19 cellular contexts compared by ENCODE assay signal in genomic region chr18:23855721-23856120, GRCh38.
DNase-seq lines count a peak whose midpoint lies in the region; ATAC-seq and TF ChIP-seq lines count a peak whose summit lies in the region.
"Had no signal": no experiment of that assay in that cellular context is flagged by ENCODE, and none has a peak within 500 bp of the region (broad histone marks: within the 10 kb centered on the region; RNA-seq: fewer than 3 reads in every experiment).

No MANE protein-coding gene starts in this region.

- no peak overlapping the region for H3K56ac ChIP-seq in IMR-90 (ENCODE audit: extremely low read depth, insufficient read depth, low read length)

- intact Hi-C loops in MCF 10A (cut with micrococcal nuclease): no loop called here
- intact Hi-C loops in mammary epithelial cell (cut with micrococcal nuclease): no loop called here
- intact Hi-C loops in IMR-90 (cut with micrococcal nuclease): no loop called here
- intact Hi-C loops in Right ventricle myocardium superior (cut with DNase I): no loop called here

- H3K79me2 ChIP-seq in mammary epithelial cell (ENCODE audit: insufficient read depth, low read length): no peaks in the 10 kb centered on the region
- no peaks in the 10 kb centered on the region for H3K79me2 ChIP-seq in smooth muscle cell (ENCODE audit: low read depth)

- H3K9me3 ChIP-seq in mammary epithelial cell (replicated peaks; ENCODE audit: insufficient read depth, low read length) (no peaks in the 10 kb centered on the region), IMR-90 (ENCODE audit: control insufficient read depth, insufficient read depth, low read length) (no peaks in the 10 kb centered on the region), RWPE2 (ENCODE audit: severe bottlenecking) (no peaks in the 10 kb centered on the region), neuronal stem cell (replicated peaks in 1 of 2; ENCODE audit: control insufficient read depth in 2 of 2, insufficient read depth in 1 of 2, low read depth in 1 of 2, low read length in 2 of 2) (no peaks in the 10 kb centered on the region), smooth muscle cell (replicated peaks; ENCODE audit: low read depth) (no peaks in the 10 kb centered on the region)
- H3K9me3 ChIP-seq: BE2C, HAP-1 had no signal

- H3K27me3 ChIP-seq in mammary epithelial cell (ENCODE audit: insufficient read depth, low read length): no peaks in the 10 kb centered on the region
- H3K27me3 ChIP-seq in IMR-90 (ENCODE audit: control insufficient read depth, insufficient read depth, low read length): peaks cover 2% of the 10 kb centered on the region; the same call in 1 of the 2 replicates
- no peaks in the 10 kb centered on the region for H3K27me3 ChIP-seq in RWPE2 (ENCODE audit: insufficient read depth, poor library complexity, severe bottlenecking)
- peaks cover 0 to 3% (median 0%) of the 10 kb centered on the region in 3 experiments for H3K27me3 ChIP-seq in neuronal stem cell (ENCODE audit: control insufficient read depth in 3 of 3, insufficient read depth in 3 of 3, low read depth in 1 of 3, low read length in 3 of 3)
- no peaks in the 10 kb centered on the region for H3K27me3 ChIP-seq in smooth muscle cell (ENCODE audit: low read depth)
- H3K27me3 ChIP-seq: BE2C had no signal

- WGBS in mammary epithelial cell (ENCODE audit: low coverage, missing lambda C conversion rate): 99% methylated on average over 5 of the region's 5 CpGs
- WGBS in IMR-90 (ENCODE audit: extremely low coverage in 2 of 2, insufficient read length in 1 of 2), 2 experiments: no CpG with 5 or more reads among the region's 5 CpGs
- WGBS in neuronal stem cell (ENCODE audit: extremely low coverage in 2 of 2, insufficient read length in 2 of 2, insufficient replicate concordance in 1 of 2), 2 donors: no CpG with 5 or more reads among the region's 5 CpGs
- 93% methylated on average over 5 of the region's 5 CpGs for WGBS in smooth muscle cell (ENCODE audit: low lambda C conversion rate)

- H4K8ac ChIP-seq in IMR-90 (ENCODE audit: low read depth in 2 of 2, low read length in 2 of 2) (no peak overlapping the region), neuronal stem cell (ENCODE audit: low read depth, low read length) (no peak overlapping the region)

- H3K4ac ChIP-seq in IMR-90 (ENCODE audit: low read depth, low read length) (no peak overlapping the region), neuronal stem cell (ENCODE audit: low read length) (no peak overlapping the region)

- H2AFZ ChIP-seq in mammary epithelial cell (ENCODE audit: low read depth, low read length): no peak overlapping the region
- H2AFZ ChIP-seq in IMR-90 (replicated peaks; ENCODE audit: low read length, poor library complexity): no peak overlapping the region
- no peak overlapping the region for H2AFZ ChIP-seq in neuronal stem cell (ENCODE audit: low read length)
- H2AFZ ChIP-seq in smooth muscle cell (ENCODE audit: low read depth): no peak overlapping the region

- H3F3A ChIP-seq in smooth muscle cell (ENCODE audit: low read depth): no peaks in the 10 kb centered on the region

- H3K36me3 Mint-ChIP-seq in MCF 10A (ENCODE audit: insufficient read depth, unreplicated experiment): peaks cover 6% of the 10 kb centered on the region
- H3K36me3 Mint-ChIP-seq: CD4-positive, alpha-beta memory T cell had no signal

- H3K4me1 ChIP-seq in mammary epithelial cell (ENCODE audit: insufficient read depth, low read length) (peaks cover 28% of the 10 kb centered on the region), IMR-90 (ENCODE audit: control insufficient read depth, insufficient read depth, low read length) (peaks cover 9% of the 10 kb centered on the region), RWPE2 (ENCODE audit: insufficient read depth, poor library complexity, severe bottlenecking) (peaks cover 32% of the 10 kb centered on the region), neuronal stem cell (ENCODE audit: control insufficient read depth in 2 of 2, insufficient read depth in 1 of 2, low read depth in 1 of 2, low read length in 2 of 2) (no peaks in the 10 kb centered on the region), smooth muscle cell (ENCODE audit: low read depth) (no peaks in the 10 kb centered on the region)
- H3K4me1 ChIP-seq: BE2C had no signal

- H4K20me1 ChIP-seq in mammary epithelial cell (ENCODE audit: insufficient read depth, low read length): no peaks in the 10 kb centered on the region
- no peaks in the 10 kb centered on the region for H4K20me1 ChIP-seq in IMR-90 (ENCODE audit: insufficient read depth, low read length)
- H4K20me1 ChIP-seq in smooth muscle cell (ENCODE audit: low read depth): no peaks in the 10 kb centered on the region

- dilution Hi-C loops in mammary epithelial cell (cut with HindIII; ENCODE audit: low sequenced_read_pairs) (no loop called here), IMR-90 (cut with HindIII; ENCODE audit: low sequenced_read_pairs, unreplicated experiment) (no loop called here)

- H2AK5ac ChIP-seq in IMR-90 (ENCODE audit: low read depth, low read length) (no peak overlapping the region), neuronal stem cell (ENCODE audit: low read depth, low read length) (no peak overlapping the region)

- POLR2A ChIA-PET in MCF 10A (lab: Yijun Ruan, JAX) (interaction anchor here (1.1 to 8.2 kb wide), 3 partner anchors 17 to 21 kb away, joined by 4 to 98 read pairs (median 27); no protein-coding TSS in a partner anchor), IMR-90 (lab: Charles Lee; ENCODE audit: unreplicated experiment) (no interaction called here)

- no peak overlapping the region for H2BK12ac ChIP-seq in neuronal stem cell (ENCODE audit: low read length)

- H2BK15ac ChIP-seq in IMR-90 (ENCODE audit: low read depth, low read length): no peak overlapping the region
- no peak overlapping the region for H2BK15ac ChIP-seq in neuronal stem cell (ENCODE audit: low read length)

- H3K36me3 ChIP-seq in mammary epithelial cell (ENCODE audit: insufficient read depth, low read length): no peaks in the 10 kb centered on the region
- no peaks in the 10 kb centered on the region for H3K36me3 ChIP-seq in IMR-90 (ENCODE audit: control insufficient read depth, insufficient read depth, low read length)
- H3K36me3 ChIP-seq in RWPE2 (ENCODE audit: low read depth): peaks cover 40% of the 10 kb centered on the region
- H3K36me3 ChIP-seq in neuronal stem cell (replicated peaks in 1 of 2; ENCODE audit: control insufficient read depth in 2 of 2, insufficient read depth in 2 of 2, low read length in 2 of 2): no peaks in the 10 kb centered on the region
- no peaks in the 10 kb centered on the region for H3K36me3 ChIP-seq in smooth muscle cell (ENCODE audit: low read depth)
- H3K36me3 ChIP-seq: BE2C, HAP-1 had no signal

- H3K9me3 Mint-ChIP-seq in MCF 10A (ENCODE audit: unreplicated experiment): no peaks in the 10 kb centered on the region
- H3K9me3 Mint-ChIP-seq: CD4-positive, alpha-beta memory T cell; HFFc6 had no signal

- no peak for DNase-seq in MCF 10A (ENCODE audit: unreplicated experiment)
- DNase-seq in mammary epithelial cell: no peak
- DNase-seq in IMR-90: no peak
- no peak for DNase-seq in RWPE2 (ENCODE audit: low spot score)
- no peak for DNase-seq in neuronal stem cell (ENCODE audit: low spot score)
- DNase-seq in Right ventricle myocardium superior: no peak
- DNase-seq in smooth muscle cell (lab: John Stamatoyannopoulos, UW; ENCODE audit: unreplicated experiment): no peak
- DNase-seq: ACHN; AML-193; BE2C; C1 segment of cervical spinal cord; CD4-positive, alpha-beta memory T cell; COR-L47; DND-41; GOT3; HFFc6 had no signal

- no TSS peak for BruUV-seq in MCF 10A (replicated peaks; lab: Mats Ljungman, UMichigan)
- BruUV-seq in mammary epithelial cell (replicated peaks; lab: Mats Ljungman, UMichigan): no TSS peak
- no TSS peak for BruUV-seq in IMR-90 (replicated peaks; lab: Mats Ljungman, UMichigan)

- H3K79me1 ChIP-seq in IMR-90 (ENCODE audit: low read depth in 1 of 2, low read length in 2 of 2) (no peaks in the 10 kb centered on the region), neuronal stem cell (ENCODE audit: low read depth, low read length) (no peaks in the 10 kb centered on the region)

- H3K27me3 Mint-ChIP-seq in MCF 10A (ENCODE audit: insufficient read depth, unreplicated experiment): no peaks in the 10 kb centered on the region
- H3K27me3 Mint-ChIP-seq: CD4-positive, alpha-beta memory T cell had no signal

- H3K18ac ChIP-seq in IMR-90 (ENCODE audit: low read depth, low read length): no peak overlapping the region
- H3K18ac ChIP-seq in neuronal stem cell (ENCODE audit: low read length): no peak overlapping the region

- no peak overlapping the region for H3K4me3 Mint-ChIP-seq in MCF 10A (ENCODE audit: unreplicated experiment)
- H3K4me3 Mint-ChIP-seq: CD4-positive, alpha-beta memory T cell; HFFc6 had no signal

- no peak overlapping the region for H2BK20ac ChIP-seq in IMR-90 (ENCODE audit: low read depth, low read length)

- H3K23ac ChIP-seq in IMR-90 (ENCODE audit: low read depth, low read length) (0 out of 2 replicates have a peak overlapping the region, but pooled peaks have one; percentile 42), neuronal stem cell (ENCODE audit: low read depth, low read length, poor library complexity) (no peak overlapping the region)

- TF ChIP-seq RAD21 in IMR-90 (IDR thresholded peaks at IDR 0.05; ENCODE audit: low read length): no peak

- in situ Hi-C loops in mammary epithelial cell (cut with MboI; ENCODE audit: low sequenced_read_pairs in 2 of 2): no loop called here
- in situ Hi-C loops in IMR-90 (cut with MboI; ENCODE audit: low sequenced_read_pairs): no loop called here

- CTCF ChIA-PET in MCF 10A (lab: Yijun Ruan, JAX) (no interaction called here), mammary epithelial cell (lab: Charles Lee; ENCODE audit: low non-redundant PET) (no interaction called here), IMR-90 (lab: Yijun Ruan, JAX) (no interaction called here)

- no peak overlapping the region for H2AK9ac ChIP-seq in IMR-90 (replicated peaks; ENCODE audit: low read depth, low read length, poor library complexity)

- no peak overlapping the region for H3K14ac ChIP-seq in IMR-90 (replicated peaks; ENCODE audit: low read depth, low read length)
- H3K14ac ChIP-seq in neuronal stem cell (ENCODE audit: low read length): peak overlapping the region; percentile 72

- H3K9ac ChIP-seq in mammary epithelial cell (ENCODE audit: insufficient read depth, low read length) (no peak overlapping the region), IMR-90 (ENCODE audit: low read depth, low read length) (no peak overlapping the region), neuronal stem cell (ENCODE audit: low read depth, low read length, poor library complexity) (no peak overlapping the region), smooth muscle cell (ENCODE audit: low read depth) (no peak overlapping the region)

- no peak overlapping the region for H2BK120ac ChIP-seq in IMR-90 (ENCODE audit: low read depth, low read length)
- no peak overlapping the region for H2BK120ac ChIP-seq in neuronal stem cell (ENCODE audit: low read depth, low read length)

- no peak overlapping the region for H4K91ac ChIP-seq in IMR-90 (ENCODE audit: insufficient read depth, low read depth, low read length)
- no peak overlapping the region for H4K91ac ChIP-seq in neuronal stem cell (ENCODE audit: low read depth, low read length, poor library complexity)

- TF ChIP-seq CTCF in MCF 10A (IDR thresholded peaks at IDR 0.05; ENCODE audit: unreplicated experiment) (no peak), mammary epithelial cell (conservative IDR thresholded peaks at IDR 0.05 in 1 of 2, IDR thresholded peaks at IDR 0.05 in 1 of 2; ENCODE audit: extremely low read depth in 1 of 2, insufficient read depth in 1 of 2, low read depth in 1 of 2, low read length in 2 of 2) (no peak), IMR-90 (conservative IDR thresholded peaks at IDR 0.05; ENCODE audit: low read depth, low read length) (no peak), RWPE2 (IDR thresholded peaks at IDR 0.05; ENCODE audit: poor library complexity, severe bottlenecking) (no peak), smooth muscle cell (IDR thresholded peaks at IDR 0.05; ENCODE audit: borderline replicate concordance, insufficient read depth, poor library complexity, severe bottlenecking) (no peak)

- no peak overlapping the region for H4K5ac ChIP-seq in IMR-90 (ENCODE audit: low read depth, low read length)

- H3K4me2 ChIP-seq in mammary epithelial cell (ENCODE audit: insufficient read depth, low read depth, low read length) (no peak overlapping the region), IMR-90 (ENCODE audit: low read depth, low read length) (no peak overlapping the region), neuronal stem cell (ENCODE audit: insufficient read depth, low read length, poor library complexity, severe bottlenecking) (no peak overlapping the region), smooth muscle cell (no peak overlapping the region)

- TF ChIP-seq POLR2A in IMR-90 (IDR thresholded peaks at IDR 0.05; ENCODE audit: low read depth, low read length): no peak

- peaks cover 52% of the 10 kb centered on the region for H3K4me1 Mint-ChIP-seq in MCF 10A (ENCODE audit: insufficient read depth, unreplicated experiment)

- no peak overlapping the region for H2BK5ac ChIP-seq in IMR-90 (ENCODE audit: low read depth, low read length, poor library complexity, severe bottlenecking)
- no peak overlapping the region for H2BK5ac ChIP-seq in neuronal stem cell (ENCODE audit: low read length)

- peaks cover 5% of the 10 kb centered on the region for H3K9me1 ChIP-seq in IMR-90 (ENCODE audit: insufficient read depth, low read length)

- ATAC-seq in IMR-90 (ENCODE audit: low read depth): no peak
- ATAC-seq in RWPE2 (ENCODE audit: low read depth): no peak
- ATAC-seq in Right ventricle myocardium superior (ENCODE audit: poor library complexity): no peak
- no peak for ATAC-seq in HG03039 (IDR thresholded peaks at IDR 0.05; ENCODE audit: unreplicated experiment)

- H3K27ac ChIP-seq in mammary epithelial cell (ENCODE audit: insufficient read depth, low read depth, low read length) (no peak overlapping the region), IMR-90 (ENCODE audit: insufficient read depth, low read length) (no peak overlapping the region), RWPE2 (ENCODE audit: poor library complexity, severe bottlenecking) (peak overlapping the region; percentile 87), neuronal stem cell (replicated peaks; ENCODE audit: low read length) (no peak overlapping the region), smooth muscle cell (ENCODE audit: low read depth) (no peak overlapping the region)
- H3K27ac ChIP-seq: 22Rv1 had no signal

- peak overlapping the region; percentile 18 for H3K27ac Mint-ChIP-seq in MCF 10A (ENCODE audit: low read depth, unreplicated experiment)
- H3K27ac Mint-ChIP-seq: HFFc6 had no signal

- H3K4me3 ChIP-seq in mammary epithelial cell (replicated peaks in 1 of 3; ENCODE audit: insufficient read depth in 1 of 3, low read depth in 2 of 3, low read length in 3 of 3): no peak overlapping the region
- H3K4me3 ChIP-seq in IMR-90 (ENCODE audit: insufficient read depth, low read depth, low read length): no peak overlapping the region
- H3K4me3 ChIP-seq in RWPE2 (ENCODE audit: severe bottlenecking): no peak overlapping the region
- H3K4me3 ChIP-seq in neuronal stem cell (ENCODE audit: low read length in 2 of 2): no peak overlapping the region
- H3K4me3 ChIP-seq in smooth muscle cell: no peak overlapping the region
- H3K4me3 ChIP-seq: HAP-1 had no signal
